1 cellular context compared by ENCODE assay signal in genomic region chr2:73174941-73175662, GRCh38.
TF ChIP-seq lines count a peak whose summit lies in the region.

No MANE protein-coding gene starts in this region.

TF ChIP-seq in H1, 55 proteins besides CTCF, POLR2A, EP300 and RAD21:
- TF ChIP-seq EZH2 (IDR thresholded peaks at IDR 0.05; ENCODE audit: low read depth, low read length, severe bottlenecking) (peak; percentile 67), KDM1A (IDR thresholded peaks at IDR 0.05; ENCODE audit: borderline replicate concordance, low read length) (no peak)
